In genomic region chr7:148915211-148915610, GRCh38 we compare ENCODE assay signal across 15 cellular contexts. TPM values are rescaled to one million over a fixed set of nuclear protein-coding genes. Genes with fewer than 3 reads are reported as not detected.
A peak's percentile ranks its signal among the peaks of the same experiment; 100 is the strongest.
DNase-seq lines count a peak whose midpoint lies in the region; ATAC-seq and TF ChIP-seq lines count a peak whose summit lies in the region.
"Had no signal": no experiment of that assay in that cellular context is flagged by ENCODE, and none has a peak within 500 bp of the region (broad histone marks: within the 10 kb centered on the region; RNA-seq: fewer than 3 reads in every experiment).

No MANE protein-coding gene starts in this region.

- no peaks in the 10 kb centered on the region for H3K9me3 ChIP-seq in CD4-positive, alpha-beta memory T cell (ENCODE audit: control insufficient read depth in 1 of 2, low read length in 2 of 2)
- H3K9me3 ChIP-seq in naive thymus-derived CD4-positive, alpha-beta T cell (ENCODE audit: control insufficient read depth in 2 of 3, low read length in 3 of 3), result no peaks in the 10 kb centered on the region
- H3K9me3 ChIP-seq: heart right ventricle, ovary, testis had no signal

- H3K4me1 Mint-ChIP-seq in CD4-positive, alpha-beta memory T cell, result peaks cover 39 to 57% (median 49%) of the 10 kb centered on the region in 4 donors
- peaks cover 58% of the 10 kb centered on the region for H3K4me1 Mint-ChIP-seq in activated CD8-positive, alpha-beta T cell treated with anti-CD3 and anti-CD28 coated beads, Interleukin-2, amount 10 ng/mL, durations not matched to agents 7 days and 5 days (ENCODE audit: low read depth)
- peaks cover 41 to 69% (median 62%) of the 10 kb centered on the region in 7 donors for H3K4me1 Mint-ChIP-seq in naive thymus-derived CD4-positive, alpha-beta T cell
- peaks cover 10% of the 10 kb centered on the region; the same call in 1 of the 2 replicates for H3K4me1 Mint-ChIP-seq in WTC11

- CTCF ChIA-PET in CD4-positive, alpha-beta memory T cell (lab: Charles Lee; ENCODE audit: partially characterized antibody), result interaction anchor here (0.9 to 2.5 kb wide), 3 partner anchors 27 to 145 kb away, joined by 4 to 7 read pairs (median 7); no protein-coding TSS in a partner anchor
- CTCF ChIA-PET in activated CD8-positive, alpha-beta T cell treated with anti-CD3 and anti-CD28 coated beads, Interleukin-2, amount 10 ng/mL, durations not matched to agents 7 days and 5 days (lab: Charles Lee), result interaction anchor here (1.4 to 4.2 kb wide), 4 partner anchors 26 to 59 kb away, joined by 4 to 36 read pairs (median 5); no protein-coding TSS in a partner anchor
- CTCF ChIA-PET in naive thymus-derived CD4-positive, alpha-beta T cell (lab: Charles Lee), result interaction anchor here (1.0 kb wide), 1 partner anchor 21 kb away, joined by 3 read pairs; no protein-coding TSS in a partner anchor
- CTCF ChIA-PET in WTC11 (lab: Charles Lee), result interaction anchor here (1.0 to 1.3 kb wide), 2 partner anchors 10 to 48 kb away, joined by 3 to 6 read pairs; no protein-coding TSS in a partner anchor

- TF ChIP-seq CTCF in WTC11 (IDR thresholded peaks at IDR 0.05), result no peak

- H3K27me3 Mint-ChIP-seq in CD4-positive, alpha-beta memory T cell, result no peaks in the 10 kb centered on the region
- H3K27me3 Mint-ChIP-seq in activated CD8-positive, alpha-beta T cell treated with anti-CD3 and anti-CD28 coated beads, Interleukin-2, amount 10 ng/mL, durations not matched to agents 7 days and 5 days (ENCODE audit: low read depth), result no peaks in the 10 kb centered on the region
- H3K27me3 Mint-ChIP-seq in naive thymus-derived CD4-positive, alpha-beta T cell, result no peaks in the 10 kb centered on the region
- H3K27me3 Mint-ChIP-seq in WTC11 (ENCODE audit: low read depth), result no peaks in the 10 kb centered on the region

- ATAC-seq in HG03432 (IDR thresholded peaks at IDR 0.05; ENCODE audit: unreplicated experiment) (peak; percentile 18), GM18517 (IDR thresholded peaks at IDR 0.05; ENCODE audit: unreplicated experiment) (no peak), WTC11 (no peak)
- no peak for ATAC-seq in activated CD8-positive, alpha-beta T cell treated with anti-CD3 and anti-CD28 coated beads, Interleukin-2, amount 10 ng/mL, durations not matched to agents 7 days and 5 days
- no peak for ATAC-seq in naive thymus-derived CD4-positive, alpha-beta T cell

- H3K36me3 Mint-ChIP-seq in CD4-positive, alpha-beta memory T cell, result no peaks in the 10 kb centered on the region
- H3K36me3 Mint-ChIP-seq in activated CD8-positive, alpha-beta T cell treated with anti-CD3 and anti-CD28 coated beads, Interleukin-2, amount 10 ng/mL, durations not matched to agents 7 days and 5 days (ENCODE audit: low read depth), result peaks cover 5% of the 10 kb centered on the region
- no peaks in the 10 kb centered on the region for H3K36me3 Mint-ChIP-seq in naive thymus-derived CD4-positive, alpha-beta T cell
- no peaks in the 10 kb centered on the region for H3K36me3 Mint-ChIP-seq in WTC11

- H3K4me3 Mint-ChIP-seq in CD4-positive, alpha-beta memory T cell, result peak overlapping the region in 6 of 8 donors; percentile 12 to 85 (median 74)
- H3K4me3 Mint-ChIP-seq in activated CD8-positive, alpha-beta T cell treated with anti-CD3 and anti-CD28 coated beads, Interleukin-2, amount 10 ng/mL, durations not matched to agents 7 days and 5 days, result peak overlapping the region; percentile 10
- peak overlapping the region; percentile 19 to 75 (median 44) for H3K4me3 Mint-ChIP-seq in naive thymus-derived CD4-positive, alpha-beta T cell
- no peak overlapping the region for H3K4me3 Mint-ChIP-seq in WTC11

- no peaks in the 10 kb centered on the region for H3K36me3 ChIP-seq in CD4-positive, alpha-beta memory T cell (ENCODE audit: insufficient read depth, low read length)
- H3K36me3 ChIP-seq in naive thymus-derived CD4-positive, alpha-beta T cell (ENCODE audit: control insufficient read depth in 2 of 3, insufficient read depth in 3 of 3, low read length in 3 of 3), result no peaks in the 10 kb centered on the region
- H3K36me3 ChIP-seq: heart right ventricle, ovary had no signal

- no peak overlapping the region for H3K4me3 ChIP-seq in CD4-positive, alpha-beta memory T cell (ENCODE audit: low read length in 2 of 2)
- H3K4me3 ChIP-seq in naive thymus-derived CD4-positive, alpha-beta T cell (ENCODE audit: low read length), result no peak overlapping the region
- H3K4me3 ChIP-seq: heart right ventricle, ovary, testis had no signal

- H3K27ac Mint-ChIP-seq in CD4-positive, alpha-beta memory T cell, result peak overlapping the region; percentile 68 to 96 (median 90)
- H3K27ac Mint-ChIP-seq in activated CD8-positive, alpha-beta T cell treated with anti-CD3 and anti-CD28 coated beads, Interleukin-2, amount 10 ng/mL, durations not matched to agents 7 days and 5 days, result peak overlapping the region; percentile 89
- H3K27ac Mint-ChIP-seq in naive thymus-derived CD4-positive, alpha-beta T cell, result peak overlapping the region; percentile 31 to 89 (median 87)
- no peak overlapping the region for H3K27ac Mint-ChIP-seq in WTC11

- H3K4me1 ChIP-seq in CD4-positive, alpha-beta memory T cell (ENCODE audit: insufficient read depth, low read length), result peaks cover 52% of the 10 kb centered on the region
- H3K4me1 ChIP-seq in naive thymus-derived CD4-positive, alpha-beta T cell (ENCODE audit: control insufficient read depth in 2 of 2, insufficient read depth in 2 of 2, low read length in 2 of 2), result peaks cover 39 to 45% of the 10 kb centered on the region in 2 donors

- no peaks in the 10 kb centered on the region for H3K27me3 ChIP-seq in CD4-positive, alpha-beta memory T cell (ENCODE audit: insufficient read depth, low read length)
- no peaks in the 10 kb centered on the region for H3K27me3 ChIP-seq in naive thymus-derived CD4-positive, alpha-beta T cell (ENCODE audit: control insufficient read depth in 2 of 2, insufficient read depth in 2 of 2, low read length in 2 of 2)
- H3K27me3 ChIP-seq: ovary, testis had no signal

- DNase-seq in CD4-positive, alpha-beta memory T cell, result no peak
- no peak for DNase-seq in activated CD8-positive, alpha-beta T cell treated with anti-CD3 and anti-CD28 coated beads, Interleukin-2, amount 10 ng/mL, durations not matched to agents 7 days and 5 days
- no peak for DNase-seq in naive thymus-derived CD4-positive, alpha-beta T cell
- DNase-seq in SW480 (ENCODE audit: low spot score) (no peak), WTC11 (ENCODE audit: low spot score) (no peak)
- DNase-seq: aorta, C1 segment of cervical spinal cord, cortex of kidney, erythroblast, heart right ventricle, NCI-H187 treated with DMSO at 0.1 percent for 48 hours, ovary, testis had no signal

- H3K27ac ChIP-seq in CD4-positive, alpha-beta memory T cell (ENCODE audit: low read depth, low read length), result peak overlapping the region; percentile 13
- no peak overlapping the region for H3K27ac ChIP-seq in naive thymus-derived CD4-positive, alpha-beta T cell (ENCODE audit: low read depth, low read length)
- H3K27ac ChIP-seq: heart right ventricle, ovary, testis had no signal

- peaks cover 0 to 1% (median 0%) of the 10 kb centered on the region in 8 donors for H3K9me3 Mint-ChIP-seq in CD4-positive, alpha-beta memory T cell
- H3K9me3 Mint-ChIP-seq in activated CD8-positive, alpha-beta T cell treated with anti-CD3 and anti-CD28 coated beads, Interleukin-2, amount 10 ng/mL, durations not matched to agents 7 days and 5 days (ENCODE audit: insufficient read depth), result no peaks in the 10 kb centered on the region
- no peaks in the 10 kb centered on the region for H3K9me3 Mint-ChIP-seq in naive thymus-derived CD4-positive, alpha-beta T cell
- H3K9me3 Mint-ChIP-seq in WTC11, result no peaks in the 10 kb centered on the region

- POLR2A ChIA-PET in CD4-positive, alpha-beta memory T cell (lab: Charles Lee; ENCODE audit: partially characterized antibody), result interaction anchor here (1.0 to 3.5 kb wide), 5 partner anchors 8 to 113 kb away, joined by 3 to 39 read pairs (median 6); partner anchors contain the start of genes EZH2 and PDIA4
- POLR2A ChIA-PET in activated CD8-positive, alpha-beta T cell treated with anti-CD3 and anti-CD28 coated beads, Interleukin-2, amount 10 ng/mL, durations not matched to agents 7 days and 5 days (lab: Charles Lee), result interaction anchor here (0.9 to 6.7 kb wide), 5 partner anchors 16 to 45 kb away, joined by 4 to 59 read pairs (median 4); partner anchors contain the start of gene EZH2
- POLR2A ChIA-PET in naive thymus-derived CD4-positive, alpha-beta T cell (lab: Charles Lee), result interaction anchor here (1.1 to 1.3 kb wide), 2 partner anchors 18 to 26 kb away, joined by 3 to 4 read pairs; no protein-coding TSS in a partner anchor
- POLR2A ChIA-PET in WTC11 (lab: Charles Lee), result no interaction called here

- intact Hi-C loops in CD4-positive, alpha-beta memory T cell (cut with micrococcal nuclease), result no loop called here
- intact Hi-C loops in naive thymus-derived CD4-positive, alpha-beta T cell (cut with micrococcal nuclease), result no loop called here

TF ChIP-seq in WTC11, 78 proteins besides CTCF, POLR2A, EP300 and RAD21 (continues in another document):
- TF ChIP-seq TEAD1 (CRISPR knock-in tag; IDR thresholded peaks at IDR 0.05) (no peak), FOXJ3 (CRISPR knock-in tag; IDR thresholded peaks at IDR 0.05; ENCODE audit: borderline replicate concordance) (no peak)

RNA-seq across cellular contexts. Expression of gene EZH2, which starts 31.1 kb away (rescaled TPM):
- 10 to 100 TPM; 10.6 to 11.3 TPM for total RNA-seq in CD4-positive, alpha-beta memory T cell
- polyA plus RNA-seq in CD4-positive, alpha-beta memory T cell, result 1 to 10 TPM; 4.3 to 4.5 TPM
- total RNA-seq in activated CD8-positive, alpha-beta T cell treated with anti-CD3 and anti-CD28 coated beads, Interleukin-2, amount 10 ng/mL, durations not matched to agents 7 days and 5 days, result 100 to 1,000 TPM; 115 to 118 TPM
- 10 to 100 TPM in 3 of 5 experiments, 1 to 10 TPM in 2; 7.2 to 73.3 (median 18.9) TPM for total RNA-seq in naive thymus-derived CD4-positive, alpha-beta T cell
- 1 to 10 TPM; 2.2 to 2.4 TPM for polyA plus RNA-seq in naive thymus-derived CD4-positive, alpha-beta T cell
- total RNA-seq in WTC11 (2021), result 28.5 to 35.4 TPM (median 28.6 TPM) in 3 replicates
